1 cellular context compared by ENCODE assay signal in the genomic region with DNA sequence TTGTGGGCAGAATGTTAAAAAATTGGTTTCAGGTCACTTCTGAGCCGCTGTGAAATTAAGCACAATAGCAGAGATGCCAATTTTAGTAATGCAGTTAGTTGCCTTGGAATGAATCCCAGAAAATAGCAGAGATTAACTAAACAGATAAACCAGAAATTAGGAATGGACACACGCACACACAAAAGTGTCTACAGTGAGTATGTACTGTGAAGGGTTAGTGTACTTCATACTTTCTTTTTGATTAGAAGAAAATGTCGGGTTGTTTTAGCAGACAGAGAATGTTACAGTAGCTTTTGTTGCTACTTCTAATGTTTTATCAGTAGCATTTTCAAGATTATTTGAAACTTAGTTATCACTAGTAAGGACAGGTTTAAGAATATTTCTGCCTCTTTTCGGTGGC.
A peak's percentile ranks its signal among the peaks of the same experiment; 100 is the strongest.
TF ChIP-seq lines count a peak whose summit lies in the region.

No MANE protein-coding gene starts in this region.

TF ChIP-seq in SK-N-SH, 30 proteins besides CTCF, POLR2A, EP300 and RAD21 (continued from another document):
- TF ChIP-seq SMC3 (IDR thresholded peaks at IDR 0.05; ENCODE audit: low read depth, low read length) (0 out of 2 replicates have a peak, but pooled peaks have one; percentile 3), TAF1 (IDR thresholded peaks at IDR 0.05; ENCODE audit: borderline replicate concordance, low read depth, low read length) (no peak), JUND (IDR thresholded peaks at IDR 0.05) (peak; percentile 55), RFX5 (IDR thresholded peaks at IDR 0.05; ENCODE audit: low read length) (no peak), FOSL2 (IDR thresholded peaks at IDR 0.05; ENCODE audit: borderline replicate concordance, low read depth) (peak; percentile 20; the same call in 1 of the 2 replicates), MEF2A (IDR thresholded peaks at IDR 0.05; ENCODE audit: borderline replicate concordance, low read depth) (no peak), GABPA (IDR thresholded peaks at IDR 0.05; ENCODE audit: low read depth) (no peak), EZH2phosphoT487 (IDR thresholded peaks at IDR 0.05; ENCODE audit: borderline replicate concordance, low read depth) (no peak), TCF12 (IDR thresholded peaks at IDR 0.05) (peak; percentile 68), TEAD4 (IDR thresholded peaks at IDR 0.05; ENCODE audit: borderline replicate concordance, insufficient read depth) (0 out of 2 replicates have a peak, but pooled peaks have one; percentile 10), NFIC (IDR thresholded peaks at IDR 0.05; ENCODE audit: borderline replicate concordance) (peak; percentile 88)
- TF ChIP-seq, protein P1, sequence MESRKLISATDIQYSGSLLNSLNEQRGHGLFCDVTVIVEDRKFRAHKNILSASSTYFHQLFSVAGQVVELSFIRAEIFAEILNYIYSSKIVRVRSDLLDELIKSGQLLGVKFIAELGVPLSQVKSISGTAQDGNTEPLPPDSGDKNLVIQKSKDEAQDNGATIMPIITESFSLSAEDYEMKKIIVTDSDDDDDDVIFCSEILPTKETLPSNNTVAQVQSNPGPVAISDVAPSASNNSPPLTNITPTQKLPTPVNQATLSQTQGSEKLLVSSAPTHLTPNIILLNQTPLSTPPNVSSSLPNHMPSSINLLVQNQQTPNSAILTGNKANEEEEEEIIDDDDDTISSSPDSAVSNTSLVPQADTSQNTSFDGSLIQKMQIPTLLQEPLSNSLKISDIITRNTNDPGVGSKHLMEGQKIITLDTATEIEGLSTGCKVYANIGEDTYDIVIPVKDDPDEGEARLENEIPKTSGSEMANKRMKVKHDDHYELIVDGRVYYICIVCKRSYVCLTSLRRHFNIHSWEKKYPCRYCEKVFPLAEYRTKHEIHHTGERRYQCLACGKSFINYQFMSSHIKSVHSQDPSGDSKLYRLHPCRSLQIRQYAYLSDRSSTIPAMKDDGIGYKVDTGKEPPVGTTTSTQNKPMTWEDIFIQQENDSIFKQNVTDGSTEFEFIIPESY (IDR thresholded peaks at IDR 0.05; ENCODE audit: borderline replicate concordance, low read depth), result no peak
TF ChIP-seq in SK-N-SH: peak in this region for 13.
